In genomic region chr5:137085206-137085605, GRCh38 we compare ENCODE assay signal across 22 cellular contexts.
"Had no signal": no experiment of that assay in that cellular context is flagged by ENCODE, and none has a peak within 500 bp of the region (broad histone marks: within the 10 kb centered on the region; RNA-seq: fewer than 3 reads in every experiment).

No MANE protein-coding gene starts in this region.

- DNase-seq: islet precursor cell; left ventricle myocardium inferior; midbrain; mucosa of descending colon; naive thymus-derived CD4-positive, alpha-beta T cell; nucleus accumbens; pancreas; retina; right cardiac atrium; small intestine; spleen; stimulated activated CD4-positive, alpha-beta T cell treated with anti-CD3 and anti-CD28 coated beads, Interleukin-4, amount 100 ng/mL, for 24 hours; stimulated activated naive CD4-positive, alpha-beta T cell; uterus had no signal

- H2AFZ ChIP-seq: hepatocyte had no signal

- H3K27ac ChIP-seq: hepatocyte, left ventricle myocardium inferior, pancreas, prostate gland, sigmoid colon, spleen, suprapubic skin, tibial nerve, uterus had no signal

- H3K27me3 ChIP-seq: hepatocyte, pancreas, sigmoid colon, suprapubic skin, tibial nerve, uterus had no signal

- H3K9me3 ChIP-seq: left ventricle myocardium inferior, mucosa of descending colon, pancreas, prostate gland, sigmoid colon, spleen, suprapubic skin, tibial nerve, uterus had no signal

- H3K4me1 ChIP-seq: left ventricle myocardium inferior, pancreas, prostate gland, spleen, suprapubic skin, uterus had no signal

- H3K4me3 ChIP-seq: hepatocyte, left ventricle myocardium inferior, lung, mucosa of descending colon, pancreas, prostate gland, sigmoid colon, spleen, suprapubic skin, tibial nerve, uterus had no signal

- H3K36me3 ChIP-seq: left ventricle myocardium inferior, pancreas, prostate gland, sigmoid colon, spleen, suprapubic skin, tibial nerve, uterus had no signal

- ATAC-seq: mucosa of descending colon; naive thymus-derived CD4-positive, alpha-beta T cell; natural killer cell treated with Interleukin-12 subunit alpha and Interleukin-12 subunit beta and Interleukin-15 and Interleukin-18, amount 100 ng/mL, for 72 hours; pancreas; right cardiac atrium; stimulated activated effector memory CD8-positive, alpha-beta T cell treated with anti-CD3 and anti-CD28 coated beads, Interleukin-12 subunit alpha, Interleukin-12 subunit beta, amount 100 ng/mL, for 72 hours had no signal

- H3K79me2 ChIP-seq: hepatocyte had no signal

- H3K4me2 ChIP-seq: hepatocyte had no signal

- FAIRE-seq: pancreas, small intestine had no signal
